38 cellular contexts compared by ENCODE assay signal in genomic region chr5:123720339-123720738, GRCh38.
"Had no signal": no experiment of that assay in that cellular context is flagged by ENCODE, and none has a peak within 500 bp of the region (broad histone marks: within the 10 kb centered on the region; RNA-seq: fewer than 3 reads in every experiment).

No MANE protein-coding gene starts in this region.

- H3K36me3 ChIP-seq: ascending aorta, cardiac muscle cell, colonic mucosa had no signal

- DNase-seq: activated B cell treated with CpG ODN at 0.5 μM for 24 hours; activated CD4-positive, alpha-beta memory T cell treated with anti-CD3 and anti-CD28 coated beads for 36 hours; activated CD4-positive, alpha-beta T cell treated with anti-CD3 and anti-CD28 coated beads for 4 hours; activated CD4-positive, alpha-beta T cell treated with anti-CD3 and anti-CD28 coated beads, Interleukin-2, amount 10 ng/mL, durations not matched to agents 24 days and 14 days; activated CD4-positive, alpha-beta T cell treated with anti-CD3 and anti-CD28 coated beads, Interleukin-2, amount 50 U/mL, for 1 hour; activated CD4-positive, alpha-beta T cell treated with anti-CD3 and anti-CD28 coated beads, Interleukin-2, amount 50 U/mL, for 4 hours; activated CD4-positive, CD25-positive, alpha-beta regulatory T cell treated with anti-CD3 and anti-CD28 coated beads, Interleukin-2, amount 50 U/mL, for 72 hours; activated CD8-positive, alpha-beta memory T cell treated with anti-CD3 and anti-CD28 coated beads for 24 hours; activated CD8-positive, alpha-beta memory T cell treated with anti-CD3 and anti-CD28 coated beads, Interleukin-2, amount 10 ng/mL, durations not matched to agents 7 days and 5 days; activated CD8-positive, alpha-beta memory T cell treated with anti-CD3 and anti-CD28 coated beads, Interleukin-2, amount 50 U/mL, for 48 hours; activated CD8-positive, alpha-beta T cell treated with anti-CD3 and anti-CD28 coated beads, Interleukin-2, amount 10 ng/mL, durations not matched to agents 7 days and 5 days; activated effector memory CD4-positive, alpha-beta T cell treated with Interleukin-2 at 50 U/mL for 16 hours; activated gamma-delta T cell; activated naive CD4-positive, alpha-beta T cell treated with anti-CD3 and anti-CD28 coated beads, Interleukin-2, amount 10 ng/mL, durations not matched to agents 7 days and 5 days; activated naive CD4-positive, alpha-beta T cell treated with Interleukin-2 at 50 U/mL for 16 hours; activated naive CD8-positive, alpha-beta T cell treated with anti-CD3 and anti-CD28 coated beads, Interleukin-2, amount 10 ng/mL, durations not matched to agents 7 days and 5 days; activated naive CD8-positive, alpha-beta T cell treated with anti-CD3 and anti-CD28 coated beads, Interleukin-2, amount 50 U/mL, for 24 hours; activated T-cell treated with anti-CD3 and anti-CD28 coated beads, Interleukin-2, amount 50 U/mL, for 1 hour; activated T-cell treated with anti-CD3 and anti-CD28 coated beads, Interleukin-2, amount 50 U/mL, for 4 hours; amygdala; anterior cingulate cortex; body of pancreas; caudate nucleus; cerebellar nuclear complex; colonic mucosa; T-helper 1 cell; T-helper 2 cell; T-helper 9 cell had no signal

- H3K36me3 Mint-ChIP-seq: activated CD4-positive, alpha-beta memory T cell treated with anti-CD3 and anti-CD28 coated beads for 36 hours; activated CD8-positive, alpha-beta memory T cell treated with anti-CD3 and anti-CD28 coated beads, Interleukin-2, amount 10 ng/mL, durations not matched to agents 7 days and 5 days; activated naive CD4-positive, alpha-beta T cell treated with anti-CD3 and anti-CD28 coated beads, Interleukin-2, amount 10 ng/mL, durations not matched to agents 7 days and 5 days; activated naive CD4-positive, alpha-beta T cell treated with anti-CD3 and anti-CD28 coated beads, Interleukin-2, amount 50 U/mL, for 24 hours; activated naive CD8-positive, alpha-beta T cell; activated naive CD8-positive, alpha-beta T cell treated with anti-CD3 and anti-CD28 coated beads, Interleukin-2, amount 10 ng/mL, durations not matched to agents 7 days and 5 days had no signal

- H3K9me3 ChIP-seq: ascending aorta, body of pancreas, colonic mucosa had no signal

- H3K27ac Mint-ChIP-seq: activated B cell treated with CpG ODN at 0.5 μM for 24 hours; activated CD4-positive, alpha-beta memory T cell treated with anti-CD3 and anti-CD28 coated beads for 36 hours; activated CD4-positive, alpha-beta T cell treated with anti-CD3 and anti-CD28 coated beads, Interleukin-2, amount 10 ng/mL, durations not matched to agents 24 days and 14 days; activated CD8-positive, alpha-beta memory T cell treated with anti-CD3 and anti-CD28 coated beads, Interleukin-2, amount 10 ng/mL, durations not matched to agents 7 days and 5 days; activated CD8-positive, alpha-beta T cell treated with anti-CD3 and anti-CD28 coated beads, Interleukin-2, amount 10 ng/mL, durations not matched to agents 7 days and 5 days; activated naive CD4-positive, alpha-beta T cell treated with anti-CD3 and anti-CD28 coated beads, Interleukin-2, amount 10 ng/mL, durations not matched to agents 7 days and 5 days; activated naive CD4-positive, alpha-beta T cell treated with anti-CD3 and anti-CD28 coated beads, Interleukin-2, amount 50 U/mL, for 24 hours; activated naive CD8-positive, alpha-beta T cell; activated naive CD8-positive, alpha-beta T cell treated with anti-CD3 and anti-CD28 coated beads, Interleukin-2, amount 10 ng/mL, durations not matched to agents 7 days and 5 days; activated naive CD8-positive, alpha-beta T cell treated with anti-CD3 and anti-CD28 coated beads, Interleukin-2, amount 50 U/mL, for 24 hours; activated T-helper 2 cell treated with anti-CD3 and anti-CD28 coated beads, Interferon-gamma antibody, Interleukin-2, Interleukin-4, amounts not matched to agents 10 μg/mL and 5 μg/mL and 100 μg/mL, durations not matched to agents 14 hours and 24 hours and 36 hours; T-helper 1 cell treated with Interleukin-12 subunit alpha and Interleukin-12 subunit beta and Interleukin-4 antibody, amounts not matched to agents 30 μg/mL and 1 μg/mL, for 36 hours; T-helper 2 cell treated with Interferon-gamma antibody and Interleukin-4, amounts not matched to agents 5 μg/mL and 100 μg/mL, for 36 hours had no signal

- H3K27ac ChIP-seq: ascending aorta, body of pancreas, cardiac muscle cell, colonic mucosa, VCaP had no signal

- FAIRE-seq: TTC549 had no signal

- H3K4me3 ChIP-seq: ascending aorta, body of pancreas, cardiac muscle cell, colonic mucosa had no signal

- H3K4me3 Mint-ChIP-seq: activated B cell treated with CpG ODN at 0.5 μM for 24 hours; activated CD4-positive, alpha-beta memory T cell treated with anti-CD3 and anti-CD28 coated beads for 36 hours; activated CD4-positive, alpha-beta T cell treated with anti-CD3 and anti-CD28 coated beads, Interleukin-2, amount 10 ng/mL, durations not matched to agents 24 days and 14 days; activated CD8-positive, alpha-beta memory T cell treated with anti-CD3 and anti-CD28 coated beads, Interleukin-2, amount 10 ng/mL, durations not matched to agents 7 days and 5 days; activated CD8-positive, alpha-beta T cell treated with anti-CD3 and anti-CD28 coated beads, Interleukin-2, amount 10 ng/mL, durations not matched to agents 7 days and 5 days; activated naive CD4-positive, alpha-beta T cell treated with anti-CD3 and anti-CD28 coated beads, Interleukin-2, amount 10 ng/mL, durations not matched to agents 7 days and 5 days; activated naive CD4-positive, alpha-beta T cell treated with anti-CD3 and anti-CD28 coated beads, Interleukin-2, amount 50 U/mL, for 24 hours; activated naive CD8-positive, alpha-beta T cell; activated naive CD8-positive, alpha-beta T cell treated with anti-CD3 and anti-CD28 coated beads, Interleukin-2, amount 10 ng/mL, durations not matched to agents 7 days and 5 days; activated naive CD8-positive, alpha-beta T cell treated with anti-CD3 and anti-CD28 coated beads, Interleukin-2, amount 50 U/mL, for 24 hours; activated T-cell treated with anti-CD3 and anti-CD28 coated beads, Interleukin-2, amount 50 U/mL, for 4 hours; central memory CD8-positive, alpha-beta T cell; T-helper 1 cell treated with Interleukin-12 subunit alpha and Interleukin-12 subunit beta and Interleukin-4 antibody, amounts not matched to agents 30 μg/mL and 1 μg/mL, for 36 hours; T-helper 2 cell treated with Interferon-gamma antibody and Interleukin-4, amounts not matched to agents 5 μg/mL and 100 μg/mL, for 36 hours had no signal

- ATAC-seq: activated CD8-positive, alpha-beta memory T cell treated with anti-CD3 and anti-CD28 coated beads, Interleukin-2, amount 10 ng/mL, durations not matched to agents 7 days and 5 days; activated CD8-positive, alpha-beta T cell treated with anti-CD3 and anti-CD28 coated beads, Interleukin-2, amount 10 ng/mL, durations not matched to agents 7 days and 5 days; activated naive CD8-positive, alpha-beta T cell treated with anti-CD3 and anti-CD28 coated beads, Interleukin-2, amount 50 U/mL, for 24 hours; activated T-cell treated with anti-CD3 and anti-CD28 coated beads, Interleukin-2, amount 50 U/mL, for 4 hours; body of pancreas had no signal

- H3K4me1 Mint-ChIP-seq: activated B cell treated with CpG ODN at 0.5 μM for 24 hours; activated CD4-positive, alpha-beta T cell treated with anti-CD3 and anti-CD28 coated beads, Interleukin-2, amount 10 ng/mL, durations not matched to agents 24 days and 14 days; activated CD8-positive, alpha-beta memory T cell treated with anti-CD3 and anti-CD28 coated beads, Interleukin-2, amount 10 ng/mL, durations not matched to agents 7 days and 5 days; activated naive CD4-positive, alpha-beta T cell treated with anti-CD3 and anti-CD28 coated beads, Interleukin-2, amount 10 ng/mL, durations not matched to agents 7 days and 5 days; activated naive CD4-positive, alpha-beta T cell treated with anti-CD3 and anti-CD28 coated beads, Interleukin-2, amount 50 U/mL, for 24 hours; activated naive CD8-positive, alpha-beta T cell treated with anti-CD3 and anti-CD28 coated beads, Interleukin-2, amount 10 ng/mL, durations not matched to agents 7 days and 5 days; activated naive CD8-positive, alpha-beta T cell treated with anti-CD3 and anti-CD28 coated beads, Interleukin-2, amount 50 U/mL, for 24 hours; central memory CD8-positive, alpha-beta T cell had no signal

- H3K27me3 Mint-ChIP-seq: activated CD4-positive, alpha-beta memory T cell treated with anti-CD3 and anti-CD28 coated beads for 36 hours; activated CD4-positive, alpha-beta T cell treated with anti-CD3 and anti-CD28 coated beads, Interleukin-2, amount 10 ng/mL, durations not matched to agents 24 days and 14 days; activated CD8-positive, alpha-beta memory T cell treated with anti-CD3 and anti-CD28 coated beads, Interleukin-2, amount 10 ng/mL, durations not matched to agents 7 days and 5 days; activated naive CD4-positive, alpha-beta T cell treated with anti-CD3 and anti-CD28 coated beads, Interleukin-2, amount 10 ng/mL, durations not matched to agents 7 days and 5 days; activated naive CD4-positive, alpha-beta T cell treated with anti-CD3 and anti-CD28 coated beads, Interleukin-2, amount 50 U/mL, for 24 hours; activated naive CD8-positive, alpha-beta T cell; activated naive CD8-positive, alpha-beta T cell treated with anti-CD3 and anti-CD28 coated beads, Interleukin-2, amount 10 ng/mL, durations not matched to agents 7 days and 5 days; activated naive CD8-positive, alpha-beta T cell treated with anti-CD3 and anti-CD28 coated beads, Interleukin-2, amount 50 U/mL, for 24 hours; central memory CD8-positive, alpha-beta T cell had no signal

- H3K27me3 ChIP-seq: ascending aorta, body of pancreas, cardiac muscle cell, colonic mucosa had no signal

- H3K4me1 ChIP-seq: ascending aorta, body of pancreas, colonic mucosa had no signal

- H3K9me3 Mint-ChIP-seq: activated CD4-positive, alpha-beta T cell treated with anti-CD3 and anti-CD28 coated beads, Interleukin-2, amount 10 ng/mL, durations not matched to agents 24 days and 14 days; activated naive CD8-positive, alpha-beta T cell treated with anti-CD3 and anti-CD28 coated beads, Interleukin-2, amount 50 U/mL, for 24 hours; activated T-cell treated with anti-CD3 and anti-CD28 coated beads, Interleukin-2, amount 50 U/mL, for 4 hours; activated T-helper 2 cell treated with anti-CD3 and anti-CD28 coated beads, Interferon-gamma antibody, Interleukin-2, Interleukin-4, amounts not matched to agents 10 μg/mL and 5 μg/mL and 100 μg/mL, durations not matched to agents 14 hours and 24 hours and 36 hours; central memory CD8-positive, alpha-beta T cell; T-helper 1 cell treated with Interleukin-12 subunit alpha and Interleukin-12 subunit beta and Interleukin-4 antibody, amounts not matched to agents 30 μg/mL and 1 μg/mL, for 36 hours; T-helper 2 cell treated with Interferon-gamma antibody and Interleukin-4, amounts not matched to agents 5 μg/mL and 100 μg/mL, for 36 hours had no signal
